14 cellular contexts compared by ENCODE assay signal in the genomic region with DNA sequence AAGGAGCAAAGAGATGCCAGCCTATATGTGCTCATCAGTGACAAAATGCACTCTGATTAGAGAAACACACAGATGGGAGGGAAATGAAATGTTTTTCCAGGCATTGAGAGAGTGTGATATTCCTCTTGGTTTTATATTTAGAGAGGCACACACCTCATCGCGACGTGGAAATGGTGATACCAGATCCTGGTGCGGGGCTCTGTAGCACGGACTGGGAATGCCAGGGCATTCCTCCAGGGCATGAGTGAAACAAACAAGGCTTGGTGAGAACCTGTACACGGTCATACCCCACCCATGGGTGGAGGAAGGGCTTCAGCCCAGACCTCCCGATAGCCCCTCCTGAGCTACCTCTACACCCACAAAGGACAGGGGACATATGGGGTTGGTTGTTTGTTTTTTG.
A peak's percentile ranks its signal among the peaks of the same experiment; 100 is the strongest.
DNase-seq lines count a peak whose midpoint lies in the region; TF ChIP-seq lines count a peak whose summit lies in the region.
"Had no signal": no experiment of that assay in that cellular context is flagged by ENCODE, and none has a peak within 500 bp of the region (broad histone marks: within the 10 kb centered on the region; RNA-seq: fewer than 3 reads in every experiment).

No MANE protein-coding gene starts in this region.

- H3K9me3 ChIP-seq in osteoblast (ENCODE audit: low read depth, low read length): no peaks in the 10 kb centered on the region

- peak; percentile 12 for DNase-seq in H7
- peak; percentile 31 for DNase-seq in coronary artery (ENCODE audit: low spot score)
- DNase-seq in osteoblast (ENCODE audit: insufficient read length, low spot score, missing footprints): peak; percentile 13
- DNase-seq in activated gamma-delta T cell treated with Interleukin-2 at 50 U/mL for 16 hours: no peak
- no peak for DNase-seq in NCI-H1092 treated with DMSO at 0.1 percent for 48 hours (lab: John Stamatoyannopoulos, UW)
- no peak for DNase-seq in GDM1 (lab: John Stamatoyannopoulos, UW)
- DNase-seq: C1 segment of cervical spinal cord; Calu3; CD4-positive, alpha-beta memory T cell; COR-L47; DMS53; DMS79 treated with DMSO at 0.1 percent for 48 hours; GOT3; HCEC 1CT had no signal

- TF ChIP-seq CTCF in coronary artery (IDR thresholded peaks at IDR 0.05): no peak
- no peak for TF ChIP-seq CTCF in osteoblast (IDR thresholded peaks at IDR 0.05; ENCODE audit: extremely low read depth, low read depth, low read length)

- H3K27ac ChIP-seq in coronary artery: no peak overlapping the region
- H3K27ac ChIP-seq in osteoblast (ENCODE audit: low read depth, low read length): no peak overlapping the region

- H3K27me3 ChIP-seq in H7 (ENCODE audit: control insufficient read depth, insufficient read depth, low read length): no peaks in the 10 kb centered on the region
- H3K27me3 ChIP-seq in osteoblast (ENCODE audit: insufficient read depth, low read length): peaks cover 4% of the 10 kb centered on the region

- no peaks in the 10 kb centered on the region for H3K79me2 ChIP-seq in osteoblast (ENCODE audit: insufficient read depth, low read length)

- H3K36me3 ChIP-seq in H7 (replicated peaks; ENCODE audit: control insufficient read depth, insufficient read depth, low read length) (no peaks in the 10 kb centered on the region), osteoblast (ENCODE audit: insufficient read depth, low read length) (no peaks in the 10 kb centered on the region)

- H4K20me1 ChIP-seq in osteoblast (ENCODE audit: insufficient read depth, low read length): no peaks in the 10 kb centered on the region

- no peak overlapping the region for H3K4me2 ChIP-seq in osteoblast (ENCODE audit: insufficient read depth, low read length)

- no peak overlapping the region for H3K4me3 ChIP-seq in H7 (ENCODE audit: insufficient read depth, low read depth, low read length)
- no peak overlapping the region for H3K4me3 ChIP-seq in coronary artery
- H3K4me3 ChIP-seq in osteoblast (ENCODE audit: insufficient read depth, low read length): no peak overlapping the region

- peaks cover 4% of the 10 kb centered on the region for H3K4me1 ChIP-seq in osteoblast (ENCODE audit: insufficient read depth, low read length)

- no peak overlapping the region for H2AFZ ChIP-seq in osteoblast (ENCODE audit: low read length)

Comparison
In these comparisons a context has a peak if more than half of its experiments do, and no peak if none do; other contexts are left out.
1. DNase-seq: peak in H7 (single experiment), coronary artery (single experiment) and osteoblast (single experiment); none in activated gamma-delta T cell treated with Interleukin-2 at 50 U/mL for 16 hours (single experiment), NCI-H1092 treated with DMSO at 0.1 percent for 48 hours (single experiment) and GDM1 (single experiment).